In the genomic region with DNA sequence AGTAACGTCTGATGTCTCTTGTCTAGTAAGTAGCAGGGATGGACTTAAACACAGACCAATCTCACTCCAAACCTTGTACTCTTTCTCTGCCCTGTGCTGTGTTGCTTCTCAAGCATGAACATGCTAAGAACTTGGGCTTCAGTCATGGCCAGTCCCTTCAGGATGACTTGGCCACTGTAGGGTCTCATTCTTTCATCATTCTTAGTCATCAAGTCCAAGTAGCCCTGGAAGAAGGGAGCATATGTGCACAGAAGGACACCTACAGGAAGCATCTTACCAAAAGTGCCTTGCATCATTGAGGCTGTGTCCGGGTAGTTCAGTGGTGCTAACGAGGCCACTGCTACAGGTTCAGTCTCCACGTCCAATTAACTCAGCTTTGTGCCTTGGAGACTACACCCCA, we compare ENCODE assay signal across 1 cellular context.
TF ChIP-seq lines count a peak whose summit lies in the region.

No MANE protein-coding gene starts in this region.

TF ChIP-seq in K562, 482 proteins besides CTCF, POLR2A, EP300 and RAD21:
- TF ChIP-seq U2AF1 (optimal IDR thresholded peaks at IDR 0.05; ENCODE audit: low read depth, low read length): no peak
- no peak for TF ChIP-seq ZNF444 (CRISPR knock-in tag; IDR thresholded peaks at IDR 0.05)
- TF ChIP-seq, protein P1, sequence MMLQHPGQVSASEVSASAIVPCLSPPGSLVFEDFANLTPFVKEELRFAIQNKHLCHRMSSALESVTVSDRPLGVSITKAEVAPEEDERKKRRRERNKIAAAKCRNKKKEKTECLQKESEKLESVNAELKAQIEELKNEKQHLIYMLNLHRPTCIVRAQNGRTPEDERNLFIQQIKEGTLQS (IDR thresholded peaks at IDR 0.05): 0 out of 2 replicates have a peak, but pooled peaks have one; percentile 24
- TF ChIP-seq, protein P1 (CRISPR knock-in tag; conservative IDR thresholded peaks at IDR 0.05): no peak
- TF ChIP-seq, protein P2, sequence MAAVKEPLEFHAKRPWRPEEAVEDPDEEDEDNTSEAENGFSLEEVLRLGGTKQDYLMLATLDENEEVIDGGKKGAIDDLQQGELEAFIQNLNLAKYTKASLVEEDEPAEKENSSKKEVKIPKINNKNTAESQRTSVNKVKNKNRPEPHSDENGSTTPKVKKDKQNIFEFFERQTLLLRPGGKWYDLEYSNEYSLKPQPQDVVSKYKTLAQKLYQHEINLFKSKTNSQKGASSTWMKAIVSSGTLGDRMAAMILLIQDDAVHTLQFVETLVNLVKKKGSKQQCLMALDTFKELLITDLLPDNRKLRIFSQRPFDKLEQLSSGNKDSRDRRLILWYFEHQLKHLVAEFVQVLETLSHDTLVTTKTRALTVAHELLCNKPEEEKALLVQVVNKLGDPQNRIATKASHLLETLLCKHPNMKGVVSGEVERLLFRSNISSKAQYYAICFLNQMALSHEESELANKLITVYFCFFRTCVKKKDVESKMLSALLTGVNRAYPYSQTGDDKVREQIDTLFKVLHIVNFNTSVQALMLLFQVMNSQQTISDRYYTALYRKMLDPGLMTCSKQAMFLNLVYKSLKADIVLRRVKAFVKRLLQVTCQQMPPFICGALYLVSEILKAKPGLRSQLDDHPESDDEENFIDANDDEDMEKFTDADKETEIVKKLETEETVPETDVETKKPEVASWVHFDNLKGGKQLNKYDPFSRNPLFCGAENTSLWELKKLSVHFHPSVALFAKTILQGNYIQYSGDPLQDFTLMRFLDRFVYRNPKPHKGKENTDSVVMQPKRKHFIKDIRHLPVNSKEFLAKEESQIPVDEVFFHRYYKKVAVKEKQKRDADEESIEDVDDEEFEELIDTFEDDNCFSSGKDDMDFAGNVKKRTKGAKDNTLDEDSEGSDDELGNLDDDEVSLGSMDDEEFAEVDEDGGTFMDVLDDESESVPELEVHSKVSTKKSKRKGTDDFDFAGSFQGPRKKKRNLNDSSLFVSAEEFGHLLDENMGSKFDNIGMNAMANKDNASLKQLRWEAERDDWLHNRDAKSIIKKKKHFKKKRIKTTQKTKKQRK (IDR thresholded peaks at IDR 0.05; ENCODE audit: borderline replicate concordance, low read depth, low read length): no peak
- no peak for TF ChIP-seq SNIP1 (IDR thresholded peaks at IDR 0.05; ENCODE audit: low read depth)
- TF ChIP-seq ZNF431 (CRISPR knock-in tag; IDR thresholded peaks at IDR 0.05): no peak
TF ChIP-seq in K562: peak in this region for 1.
